25 cellular contexts compared by ENCODE assay signal in the genomic region with DNA sequence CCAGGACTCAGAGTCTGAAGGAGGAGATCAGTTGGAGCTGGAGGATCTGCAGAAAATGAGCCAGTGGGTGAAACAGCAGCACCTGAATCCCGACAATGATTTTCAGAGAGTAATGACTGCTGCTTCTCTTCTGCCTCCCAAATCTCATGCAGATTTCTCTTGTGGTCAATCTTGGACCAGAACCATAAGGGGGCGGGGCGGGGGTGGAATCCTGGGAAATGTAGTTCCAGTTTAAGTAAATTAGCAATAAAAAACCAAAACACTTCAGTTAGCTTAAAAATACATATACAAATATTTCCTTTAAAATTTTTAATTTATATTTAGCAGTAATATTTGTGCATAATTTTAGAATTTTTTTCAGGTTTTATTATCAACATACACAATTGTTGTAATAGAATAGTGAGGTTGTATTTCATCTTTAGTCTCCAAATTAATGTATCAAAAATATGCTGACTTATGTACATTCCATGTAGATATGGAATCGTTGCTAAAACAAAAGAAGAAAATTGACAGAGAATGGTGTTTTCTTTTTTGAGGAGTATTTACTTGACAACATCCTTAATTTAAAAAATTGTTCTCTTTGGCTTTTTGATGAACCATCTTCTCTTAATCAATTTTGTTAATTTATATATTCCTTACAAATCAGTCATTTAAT.
"Had no signal": no experiment of that assay in that cellular context is flagged by ENCODE, and none has a peak within 500 bp of the region (broad histone marks: within the 10 kb centered on the region; RNA-seq: fewer than 3 reads in every experiment).

No MANE protein-coding gene starts in this region.

- H3K27me3 ChIP-seq: foreskin keratinocyte, neutrophil, ovary, right atrium auricular region, transverse colon, uterus had no signal

- H3K4me1 ChIP-seq: foreskin keratinocyte, psoas muscle, right atrium auricular region, transverse colon, uterus had no signal

- H3K27ac ChIP-seq: foreskin keratinocyte, neutrophil, ovary, psoas muscle, right atrium auricular region, skin epidermis, transverse colon, uterus, WERI-Rb-1 had no signal

- H3K9me3 ChIP-seq: neutrophil, ovary, psoas muscle, right atrium auricular region, transverse colon, uterus had no signal

- H3K36me3 ChIP-seq: neutrophil, ovary, right atrium auricular region, transverse colon, uterus, WERI-Rb-1 had no signal

- H3K4me3 Mint-ChIP-seq: activated CD4-positive, alpha-beta T cell treated with anti-CD3 and anti-CD28 coated beads, Interleukin-2, amount 10 ng/mL, durations not matched to agents 7 days and 5 days; activated CD8-positive, alpha-beta T cell treated with anti-CD3 and anti-CD28 coated beads for 36 hours; activated naive CD4-positive, alpha-beta T cell treated with anti-CD3 and anti-CD28 coated beads, Interleukin-2, amount 50 U/mL, for 24 hours; brain; dendritic cell treated with granulocyte-macrophage colony-stimulating factor and Interleukin-4, amounts not matched to agents 40 ng/mL and 50 ng/mL, for 4 days; natural killer cell; stimulated activated memory B cell treated with anti-CD40 and anti-IgM and Interleukin-4, amounts not matched to agents 10 μg/mL and 1 μg/mL and 100 μg/mL, for 72 hours had no signal

- ATAC-seq: activated CD8-positive, alpha-beta T cell treated with anti-CD3 and anti-CD28 coated beads for 36 hours; foreskin keratinocyte; left ventricle myocardium superior; natural killer cell; psoas muscle; stimulated activated memory B cell treated with anti-CD40 and anti-IgM and Interleukin-4, amounts not matched to agents 10 μg/mL and 1 μg/mL and 100 μg/mL, for 72 hours had no signal

- H3K4me3 ChIP-seq: ovary, psoas muscle, right atrium auricular region, skin epidermis, transverse colon, uterus had no signal

- DNase-seq: activated CD4-positive, alpha-beta T cell treated with anti-CD3 and anti-CD28 coated beads, Interleukin-2, amount 10 ng/mL, durations not matched to agents 7 days and 5 days; activated CD4-positive, CD25-positive, alpha-beta regulatory T cell treated with anti-CD3 and anti-CD28 coated beads, Interleukin-2, amount 50 U/mL, for 72 hours; activated CD8-positive, alpha-beta T cell treated with anti-CD3 and anti-CD28 coated beads for 36 hours; activated gamma-delta T cell treated with Interleukin-2 at 50 U/mL for 16 hours; activated T-cell treated with anti-CD3 and anti-CD28 coated beads, Interleukin-2, amount 50 U/mL, for 1 hour; anterior cingulate cortex; effector CD4-positive, alpha-beta T cell; foreskin keratinocyte; left ventricle myocardium superior; mammary epithelial cell; midbrain; natural killer cell; ovary; psoas muscle; stimulated activated CD4-positive, alpha-beta T cell treated with anti-CD3 and anti-CD28 coated beads, Interleukin-15, amount 100 ng/mL, for 24 hours; transverse colon; uterus; WERI-Rb-1 had no signal

- H3K27ac Mint-ChIP-seq: activated CD4-positive, alpha-beta T cell treated with anti-CD3 and anti-CD28 coated beads, Interleukin-2, amount 10 ng/mL, durations not matched to agents 7 days and 5 days; activated CD8-positive, alpha-beta T cell treated with anti-CD3 and anti-CD28 coated beads for 36 hours; activated naive CD4-positive, alpha-beta T cell treated with anti-CD3 and anti-CD28 coated beads, Interleukin-2, amount 50 U/mL, for 24 hours; brain; dendritic cell treated with granulocyte-macrophage colony-stimulating factor and Interleukin-4, amounts not matched to agents 40 ng/mL and 50 ng/mL, for 4 days; natural killer cell; stimulated activated memory B cell treated with anti-CD40 and anti-IgM and Interleukin-4, amounts not matched to agents 10 μg/mL and 1 μg/mL and 100 μg/mL, for 72 hours had no signal

- H3K36me3 Mint-ChIP-seq: activated naive CD4-positive, alpha-beta T cell treated with anti-CD3 and anti-CD28 coated beads, Interleukin-2, amount 50 U/mL, for 24 hours; brain; natural killer cell; stimulated activated memory B cell treated with anti-CD40 and anti-IgM and Interleukin-4, amounts not matched to agents 10 μg/mL and 1 μg/mL and 100 μg/mL, for 72 hours had no signal

- H3K4me1 Mint-ChIP-seq: activated CD4-positive, alpha-beta T cell treated with anti-CD3 and anti-CD28 coated beads, Interleukin-2, amount 10 ng/mL, durations not matched to agents 7 days and 5 days; activated naive CD4-positive, alpha-beta T cell treated with anti-CD3 and anti-CD28 coated beads, Interleukin-2, amount 50 U/mL, for 24 hours; brain; natural killer cell; stimulated activated memory B cell treated with anti-CD40 and anti-IgM and Interleukin-4, amounts not matched to agents 10 μg/mL and 1 μg/mL and 100 μg/mL, for 72 hours had no signal

- H3K9me3 Mint-ChIP-seq: brain; dendritic cell treated with granulocyte-macrophage colony-stimulating factor and Interleukin-4, amounts not matched to agents 40 ng/mL and 50 ng/mL, for 4 days; stimulated activated memory B cell treated with anti-CD40 and anti-IgM and Interleukin-4, amounts not matched to agents 10 μg/mL and 1 μg/mL and 100 μg/mL, for 72 hours had no signal

- H3K27me3 Mint-ChIP-seq: activated CD4-positive, alpha-beta T cell treated with anti-CD3 and anti-CD28 coated beads, Interleukin-2, amount 10 ng/mL, durations not matched to agents 7 days and 5 days; activated CD8-positive, alpha-beta T cell treated with anti-CD3 and anti-CD28 coated beads for 36 hours; activated naive CD4-positive, alpha-beta T cell treated with anti-CD3 and anti-CD28 coated beads, Interleukin-2, amount 50 U/mL, for 24 hours; brain; dendritic cell treated with granulocyte-macrophage colony-stimulating factor and Interleukin-4, amounts not matched to agents 40 ng/mL and 50 ng/mL, for 4 days; stimulated activated memory B cell treated with anti-CD40 and anti-IgM and Interleukin-4, amounts not matched to agents 10 μg/mL and 1 μg/mL and 100 μg/mL, for 72 hours had no signal
